In the genomic region with DNA sequence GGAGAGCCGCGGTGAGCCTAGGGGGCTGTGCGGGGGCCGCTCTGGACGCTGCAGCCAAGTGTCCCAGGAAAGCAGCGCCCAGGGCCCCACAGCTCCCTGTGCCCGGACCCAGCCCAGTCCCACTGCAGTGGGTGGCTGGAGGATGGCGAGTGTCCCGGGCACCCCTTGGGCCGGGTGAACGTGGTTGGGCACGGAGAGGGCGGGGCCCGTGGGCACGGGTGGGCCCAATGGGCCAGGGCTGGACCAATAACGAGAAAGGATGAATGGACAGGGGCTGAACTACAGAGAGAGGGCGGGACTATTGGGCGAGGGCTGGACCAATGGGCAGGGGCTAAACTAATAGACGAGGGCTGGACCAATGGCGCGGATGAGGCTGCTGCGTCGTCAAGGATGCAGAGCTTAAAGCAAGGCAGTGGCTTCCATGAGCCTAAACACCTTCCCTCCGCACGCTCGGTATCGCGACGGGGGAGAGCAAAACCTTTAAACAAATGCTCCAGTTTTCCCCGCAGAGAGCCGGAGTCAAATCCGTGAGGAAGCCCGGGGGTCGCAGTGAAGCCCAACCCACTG, we compare ENCODE assay signal across 8 cellular contexts. TPM values are rescaled to one million over a fixed set of nuclear protein-coding genes. Genes with fewer than 3 reads are reported as not detected.
DNase-seq lines count a peak whose midpoint lies in the region; ATAC-seq and TF ChIP-seq lines count a peak whose summit lies in the region.

No MANE protein-coding gene starts in this region.

- H3K9ac ChIP-seq in KMS-11: peak overlapping the region; percentile 19; the same call in 1 of the 2 replicates

- no TSS peak for BruUV-seq in Panc1 (replicated peaks; lab: Mats Ljungman, UMichigan)

- 0 out of 2 replicates have a peak, but pooled peaks cover 9% of the 10 kb centered on the region for H3K79me2 ChIP-seq in KMS-11 (ENCODE audit: insufficient read depth, low read depth)

- H3K27me3 ChIP-seq in KMS-11 (ENCODE audit: insufficient read depth, low read depth) (peaks cover 31% of the 10 kb centered on the region; the same call in 1 of the 2 replicates), Panc1 (ENCODE audit: control insufficient read depth, insufficient read depth, low read length) (no peaks in the 10 kb centered on the region)
- H3K27me3 ChIP-seq in naive thymus-derived CD4-positive, alpha-beta T cell (ENCODE audit: control insufficient read depth in 2 of 2, insufficient read depth in 2 of 2, low read length in 2 of 2): no peaks in the 10 kb centered on the region

- H3K4me1 Mint-ChIP-seq in activated T-helper 2 cell treated with anti-CD3 and anti-CD28 coated beads, Interferon-gamma antibody, Interleukin-2, Interleukin-4, amounts not matched to agents 10 μg/mL and 5 μg/mL and 100 μg/mL, durations not matched to agents 14 hours and 24 hours and 36 hours (ENCODE audit: low read depth): peaks cover 14% of the 10 kb centered on the region
- peaks cover 0 to 18% (median 13%) of the 10 kb centered on the region in 7 donors for H3K4me1 Mint-ChIP-seq in naive thymus-derived CD4-positive, alpha-beta T cell
- peaks cover 10 to 15% of the 10 kb centered on the region in 2 donors for H3K4me1 Mint-ChIP-seq in stimulated activated naive B cell treated with anti-CD40 and anti-IgM and Interleukin-4, amounts not matched to agents 10 μg/mL and 1 μg/mL and 100 μg/mL, for 72 hours

- H3K4me1 ChIP-seq in KMS-11 (ENCODE audit: low read depth, poor library complexity, severe bottlenecking) (peaks cover 13% of the 10 kb centered on the region), Panc1 (ENCODE audit: control insufficient read depth, insufficient read depth, low read length) (peaks cover 3% of the 10 kb centered on the region; the same call in 1 of the 2 replicates)
- H3K4me1 ChIP-seq in naive thymus-derived CD4-positive, alpha-beta T cell (ENCODE audit: control insufficient read depth in 2 of 2, insufficient read depth in 2 of 2, low read length in 2 of 2): peaks cover 6% of the 10 kb centered on the region in 2 donors

- intact Hi-C loops in Panc1 (cut with micrococcal nuclease; ENCODE audit: unreplicated experiment): no loop called here
- intact Hi-C loops in activated T-helper 2 cell treated with anti-CD3 and anti-CD28 coated beads, Interferon-gamma antibody, Interleukin-2, Interleukin-4, amounts not matched to agents 10 μg/mL and 5 μg/mL and 100 μg/mL, durations not matched to agents 14 hours and 24 hours and 36 hours (cut with micrococcal nuclease): loop anchor here (1.0 to 5.0 kb wide), 2 partner anchors 23 to 200 kb away; a partner anchor contains a TSS
- intact Hi-C loops in naive thymus-derived CD4-positive, alpha-beta T cell (cut with micrococcal nuclease): loop anchor here (1.0 to 5.0 kb wide), 11 partner anchors 7 to 1735 kb away; a partner anchor contains a TSS

- peak overlapping the region; percentile 83 for H3K4me2 ChIP-seq in KMS-11

- no peak for TF ChIP-seq CTCF in KMS-11 (conservative IDR thresholded peaks at IDR 0.05; ENCODE audit: low read depth, low read length)
- TF ChIP-seq CTCF in Panc1 (IDR thresholded peaks at IDR 0.05): no peak
- TF ChIP-seq CTCF in fibroblast of mammary gland (conservative IDR thresholded peaks at IDR 0.05; ENCODE audit: control insufficient read depth, insufficient read depth, low read depth, low read length): no peak

- no peaks in the 10 kb centered on the region for H4K20me1 ChIP-seq in KMS-11 (ENCODE audit: insufficient read depth)

- peaks cover 6% of the 10 kb centered on the region; the same call in 1 of the 2 replicates for H3K9me3 ChIP-seq in Panc1 (ENCODE audit: control insufficient read depth, insufficient read depth, low read depth, low read length)
- H3K9me3 ChIP-seq in naive thymus-derived CD4-positive, alpha-beta T cell (ENCODE audit: control insufficient read depth in 2 of 3, low read length in 3 of 3): no peaks in the 10 kb centered on the region

- peak overlapping the region; percentile 94 for H3K27ac Mint-ChIP-seq in activated T-helper 2 cell treated with anti-CD3 and anti-CD28 coated beads, Interferon-gamma antibody, Interleukin-2, Interleukin-4, amounts not matched to agents 10 μg/mL and 5 μg/mL and 100 μg/mL, durations not matched to agents 14 hours and 24 hours and 36 hours
- peak overlapping the region; percentile 93 to 99 (median 97) for H3K27ac Mint-ChIP-seq in naive thymus-derived CD4-positive, alpha-beta T cell
- peak overlapping the region; percentile 95 for H3K27ac Mint-ChIP-seq in stimulated activated naive B cell treated with anti-CD40 and anti-IgM and Interleukin-4, amounts not matched to agents 10 μg/mL and 1 μg/mL and 100 μg/mL, for 72 hours

- H3K9me3 Mint-ChIP-seq in activated T-helper 2 cell treated with anti-CD3 and anti-CD28 coated beads, Interferon-gamma antibody, Interleukin-2, Interleukin-4, amounts not matched to agents 10 μg/mL and 5 μg/mL and 100 μg/mL, durations not matched to agents 14 hours and 24 hours and 36 hours: peaks cover 4% of the 10 kb centered on the region
- no peaks in the 10 kb centered on the region for H3K9me3 Mint-ChIP-seq in naive thymus-derived CD4-positive, alpha-beta T cell
- H3K9me3 Mint-ChIP-seq in stimulated activated naive B cell treated with anti-CD40 and anti-IgM and Interleukin-4, amounts not matched to agents 10 μg/mL and 1 μg/mL and 100 μg/mL, for 72 hours: peaks cover 0 to 7% of the 10 kb centered on the region in 2 donors

- POLR2A ChIA-PET in Panc1 (lab: Charles Lee): no interaction called here
- POLR2A ChIA-PET in naive thymus-derived CD4-positive, alpha-beta T cell (lab: Charles Lee): interaction anchor here (0.7 to 2.8 kb wide), 15 partner anchors 10 to 105 kb away, joined by 3 to 37 read pairs (median 5); a partner anchor contains a TSS

- CTCF ChIA-PET in Panc1 (lab: Charles Lee): interaction anchor here (0.7 to 1.0 kb wide), 2 partner anchors 14 to 24 kb away, joined by 3 read pairs; no protein-coding TSS in a partner anchor
- CTCF ChIA-PET in naive thymus-derived CD4-positive, alpha-beta T cell (lab: Charles Lee): interaction anchor here (0.6 to 2.3 kb wide), 9 partner anchors 15 to 889 kb away, joined by 3 to 8 read pairs (median 3); no protein-coding TSS in a partner anchor

- in situ Hi-C loops in Panc1 (cut with HindIII; ENCODE audit: low pct_unique_long_range_greater_than_20kb, low sequenced_read_pairs): no loop called here

- DNase-seq in DMS79 (lab: John Stamatoyannopoulos, UW): peak; percentile 96
- DNase-seq in Panc1 (ENCODE audit: low read depth, low spot score): peak; percentile 98
- peak; percentile 95 for DNase-seq in activated T-helper 2 cell treated with anti-CD3 and anti-CD28 coated beads, Interferon-gamma antibody, Interleukin-2, Interleukin-4, amounts not matched to agents 10 μg/mL and 5 μg/mL and 100 μg/mL, durations not matched to agents 14 hours and 24 hours and 36 hours (ENCODE audit: low spot score)
- peak; percentile 98 for DNase-seq in fibroblast of mammary gland (ENCODE audit: low read depth)
- peak in 7 of 9 donors; percentile 88 to 96 (median 95) for DNase-seq in naive thymus-derived CD4-positive, alpha-beta T cell
- DNase-seq in stimulated activated naive B cell treated with anti-CD40 and anti-IgM and Interleukin-4, amounts not matched to agents 10 μg/mL and 1 μg/mL and 100 μg/mL, for 72 hours: peak; percentile 96

- H3K36me3 Mint-ChIP-seq in activated T-helper 2 cell treated with anti-CD3 and anti-CD28 coated beads, Interferon-gamma antibody, Interleukin-2, Interleukin-4, amounts not matched to agents 10 μg/mL and 5 μg/mL and 100 μg/mL, durations not matched to agents 14 hours and 24 hours and 36 hours (ENCODE audit: low read depth): no peaks in the 10 kb centered on the region
- peaks cover 0 to 3% (median 0%) of the 10 kb centered on the region in 5 donors for H3K36me3 Mint-ChIP-seq in naive thymus-derived CD4-positive, alpha-beta T cell
- no peaks in the 10 kb centered on the region for H3K36me3 Mint-ChIP-seq in stimulated activated naive B cell treated with anti-CD40 and anti-IgM and Interleukin-4, amounts not matched to agents 10 μg/mL and 1 μg/mL and 100 μg/mL, for 72 hours

- H3K36me3 ChIP-seq in KMS-11 (ENCODE audit: insufficient read depth): no peaks in the 10 kb centered on the region
- H3K36me3 ChIP-seq in Panc1 (ENCODE audit: control insufficient read depth, insufficient read depth, low read length): no peaks in the 10 kb centered on the region; the same call in 1 of the 2 replicates
- H3K36me3 ChIP-seq in naive thymus-derived CD4-positive, alpha-beta T cell (ENCODE audit: control insufficient read depth in 2 of 3, insufficient read depth in 3 of 3, low read length in 3 of 3): peaks cover 0 to 3% (median 0%) of the 10 kb centered on the region in 3 experiments

- H3K27me3 Mint-ChIP-seq in activated T-helper 2 cell treated with anti-CD3 and anti-CD28 coated beads, Interferon-gamma antibody, Interleukin-2, Interleukin-4, amounts not matched to agents 10 μg/mL and 5 μg/mL and 100 μg/mL, durations not matched to agents 14 hours and 24 hours and 36 hours (ENCODE audit: low read depth): peaks cover 2% of the 10 kb centered on the region
- H3K27me3 Mint-ChIP-seq in naive thymus-derived CD4-positive, alpha-beta T cell: no peaks in the 10 kb centered on the region
- H3K27me3 Mint-ChIP-seq in stimulated activated naive B cell treated with anti-CD40 and anti-IgM and Interleukin-4, amounts not matched to agents 10 μg/mL and 1 μg/mL and 100 μg/mL, for 72 hours: peaks cover 0 to 11% of the 10 kb centered on the region in 2 donors

- no peak overlapping the region for H3K4me3 ChIP-seq in KMS-11 (IDR thresholded peaks at IDR 0.05; ENCODE audit: insufficient read depth, low read depth, low read length)
- H3K4me3 ChIP-seq in Panc1 (ENCODE audit: low read depth in 2 of 2, low read length in 2 of 2): peak overlapping the region; percentile 76 to 81
- peak overlapping the region; percentile 78 for H3K4me3 ChIP-seq in fibroblast of mammary gland (ENCODE audit: control insufficient read depth, low read depth, low read length)
- H3K4me3 ChIP-seq in naive thymus-derived CD4-positive, alpha-beta T cell (ENCODE audit: low read length): peak overlapping the region; percentile 69

- peak; percentile 87 for ATAC-seq in GM21786 (IDR thresholded peaks at IDR 0.05; ENCODE audit: unreplicated experiment)
- ATAC-seq in Panc1: peak; percentile 98
- peak; percentile 94 for ATAC-seq in naive thymus-derived CD4-positive, alpha-beta T cell
- ATAC-seq in stimulated activated naive B cell treated with anti-CD40 and anti-IgM and Interleukin-4, amounts not matched to agents 10 μg/mL and 1 μg/mL and 100 μg/mL, for 72 hours (replicated peaks): peak; percentile 92 to 94

- H3K4me3 Mint-ChIP-seq in activated T-helper 2 cell treated with anti-CD3 and anti-CD28 coated beads, Interferon-gamma antibody, Interleukin-2, Interleukin-4, amounts not matched to agents 10 μg/mL and 5 μg/mL and 100 μg/mL, durations not matched to agents 14 hours and 24 hours and 36 hours (ENCODE audit: low read depth): peak overlapping the region; percentile 86
- H3K4me3 Mint-ChIP-seq in naive thymus-derived CD4-positive, alpha-beta T cell: peak overlapping the region; percentile 90 to 97 (median 94)
- peak overlapping the region; percentile 87 to 97 for H3K4me3 Mint-ChIP-seq in stimulated activated naive B cell treated with anti-CD40 and anti-IgM and Interleukin-4, amounts not matched to agents 10 μg/mL and 1 μg/mL and 100 μg/mL, for 72 hours

- peak overlapping the region; percentile 96 for H2AFZ ChIP-seq in KMS-11 (ENCODE audit: low read depth)

- no peak overlapping the region for H3K27ac ChIP-seq in KMS-11
- H3K27ac ChIP-seq in Panc1 (ENCODE audit: low read length): peak overlapping the region; percentile 84; the same call in 1 of the 2 replicates
- H3K27ac ChIP-seq in naive thymus-derived CD4-positive, alpha-beta T cell (ENCODE audit: low read depth, low read length): peak overlapping the region; percentile 84

RNA-seq across cellular contexts. Expression of a gene that starts 0.5 kb away (rescaled TPM):
- 77.3 TPM for total RNA-seq in Panc1 (2021; ENCODE audit: unreplicated experiment)
- 161 TPM for polyA plus RNA-seq in Panc1 (2012; ENCODE audit: insufficient read length)
- 21.0 and 23.6 TPM in 2 replicates for total RNA-seq in activated T-helper 2 cell treated with anti-CD3 and anti-CD28 coated beads, Interferon-gamma antibody, Interleukin-2, Interleukin-4, amounts not matched to agents 10 μg/mL and 5 μg/mL and 100 μg/mL, durations not matched to agents 14 hours and 24 hours and 36 hours
- 10 to 100 TPM; 13.6 to 30.4 (median 24.0) TPM for total RNA-seq in naive thymus-derived CD4-positive, alpha-beta T cell
- 10 to 100 TPM; 24.8 to 26.8 TPM for polyA plus RNA-seq in naive thymus-derived CD4-positive, alpha-beta T cell

RNA-seq across cellular contexts. Expression of a gene that starts 24.6 kb away (rescaled TPM):
- total RNA-seq in Panc1 (2021; ENCODE audit: unreplicated experiment): 23.9 TPM
- 37.3 TPM for polyA plus RNA-seq in Panc1 (2012; ENCODE audit: insufficient read length)
- total RNA-seq in activated T-helper 2 cell treated with anti-CD3 and anti-CD28 coated beads, Interferon-gamma antibody, Interleukin-2, Interleukin-4, amounts not matched to agents 10 μg/mL and 5 μg/mL and 100 μg/mL, durations not matched to agents 14 hours and 24 hours and 36 hours: not detected in 2 replicates
- total RNA-seq in naive thymus-derived CD4-positive, alpha-beta T cell: under 1 TPM in 2 of 5 experiments, not detected in 3; 0.59 to 0.72 TPM
- polyA plus RNA-seq in naive thymus-derived CD4-positive, alpha-beta T cell: not detected

RNA-seq across cellular contexts. Expression of a gene that starts 29.2 kb away (rescaled TPM):
- 67.9 TPM for total RNA-seq in Panc1 (2021; ENCODE audit: unreplicated experiment)
- polyA plus RNA-seq in Panc1 (2012; ENCODE audit: insufficient read length): 76.9 TPM
- total RNA-seq in activated T-helper 2 cell treated with anti-CD3 and anti-CD28 coated beads, Interferon-gamma antibody, Interleukin-2, Interleukin-4, amounts not matched to agents 10 μg/mL and 5 μg/mL and 100 μg/mL, durations not matched to agents 14 hours and 24 hours and 36 hours: 65.4 and 67.4 TPM in 2 replicates
- 100 to 1,000 TPM in 2 of 5 experiments, 10 to 100 TPM in 3; 48.6 to 149 (median 87.0) TPM for total RNA-seq in naive thymus-derived CD4-positive, alpha-beta T cell
- polyA plus RNA-seq in naive thymus-derived CD4-positive, alpha-beta T cell: 10 to 100 TPM; 12.4 to 30.0 TPM

RNA-seq across cellular contexts. Expression of a gene that starts 52.4 kb away (rescaled TPM):
- total RNA-seq in Panc1 (2021; ENCODE audit: unreplicated experiment): 9.1 TPM
- 8.3 TPM for polyA plus RNA-seq in Panc1 (2012; ENCODE audit: insufficient read length)
- 7.7 and 8.6 TPM in 2 replicates for total RNA-seq in activated T-helper 2 cell treated with anti-CD3 and anti-CD28 coated beads, Interferon-gamma antibody, Interleukin-2, Interleukin-4, amounts not matched to agents 10 μg/mL and 5 μg/mL and 100 μg/mL, durations not matched to agents 14 hours and 24 hours and 36 hours
- total RNA-seq in naive thymus-derived CD4-positive, alpha-beta T cell: 10 to 100 TPM in 1 of 5 experiments, 1 to 10 TPM in 1, not detected in 3; 2.3 to 17.2 TPM
- polyA plus RNA-seq in naive thymus-derived CD4-positive, alpha-beta T cell: not detected

Comparison
In these comparisons a context has a peak if more than half of its experiments do, and no peak if none do; other contexts are left out.
1. RNA of a gene that starts 24.6 kb away (total RNA-seq): 23.9 TPM in Panc1 (single experiment); 0.59 to 0.72 TPM in naive thymus-derived CD4-positive, alpha-beta T cell and not detected in activated T-helper 2 cell treated with anti-CD3 and anti-CD28 coated beads, Interferon-gamma antibody, Interleukin-2, Interleukin-4, amounts not matched to agents 10 μg/mL and 5 μg/mL and 100 μg/mL, durations not matched to agents 14 hours and 24 hours and 36 hours; every median in the first group is over 10 times any median in the second.
2. Peak in every context shown above with its lines, with median percentiles within 50 percentile points of each other: DNase-seq, ATAC-seq, H3K27ac Mint-ChIP-seq and H3K4me3 Mint-ChIP-seq.